11 cellular contexts compared by ENCODE assay signal in the genomic region with DNA sequence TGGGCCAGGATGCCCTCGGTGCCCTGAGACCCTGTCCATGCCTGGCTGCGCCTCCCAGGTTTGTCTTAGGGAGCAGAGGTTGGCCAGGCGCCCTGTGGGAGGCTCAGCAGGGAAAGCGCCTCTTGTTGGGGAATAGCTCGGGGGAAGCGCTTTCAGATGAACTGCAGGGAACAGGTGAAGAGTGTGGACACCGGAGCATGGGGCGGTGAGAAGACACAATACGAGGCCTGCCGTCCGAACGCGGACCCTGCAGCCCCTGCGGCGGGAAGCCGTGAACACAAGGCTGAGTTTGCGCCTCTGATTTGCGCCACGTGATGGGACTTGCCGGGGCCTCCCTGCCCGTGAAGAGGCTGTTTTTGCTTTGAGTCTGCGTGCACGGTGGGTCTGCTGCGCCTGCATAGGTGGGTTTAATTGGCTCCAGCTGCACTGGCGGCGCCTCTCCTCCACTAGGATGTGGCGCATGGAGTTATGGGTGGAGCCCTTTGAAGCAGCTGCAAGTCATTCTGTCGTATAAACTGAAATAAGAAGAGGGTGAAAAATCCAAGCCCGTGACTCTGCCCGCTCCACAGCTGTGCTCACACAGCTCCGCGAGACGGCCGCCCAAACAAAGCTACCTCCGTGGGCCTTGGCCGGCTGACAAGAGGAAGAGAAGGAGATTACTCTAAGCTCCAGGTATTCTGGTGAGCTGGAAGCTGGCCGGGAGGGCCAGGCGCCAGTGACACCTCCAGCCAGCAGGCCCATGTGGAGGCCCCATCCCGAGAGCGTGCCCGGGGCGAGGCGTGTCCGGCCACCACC.
DNase-seq lines count a peak whose midpoint lies in the region; ATAC-seq and TF ChIP-seq lines count a peak whose summit lies in the region.
"Had no signal": no experiment of that assay in that cellular context is flagged by ENCODE, and none has a peak within 500 bp of the region (broad histone marks: within the 10 kb centered on the region; RNA-seq: fewer than 3 reads in every experiment).

No MANE protein-coding gene starts in this region.

- TF ChIP-seq CTCF in psoas muscle (IDR thresholded peaks at IDR 0.05) (peak; percentile 5), nephron progenitor cell (IDR thresholded peaks at IDR 0.05) (no peak)

- H3K4me3 Mint-ChIP-seq in nephron progenitor cell: no peak overlapping the region
- H3K4me3 Mint-ChIP-seq: HFFc6 had no signal

- no peak overlapping the region for H3K27ac Mint-ChIP-seq in nephron progenitor cell
- H3K27ac Mint-ChIP-seq: HFFc6 had no signal

- peaks cover 6% of the 10 kb centered on the region for H3K36me3 Mint-ChIP-seq in nephron progenitor cell (ENCODE audit: low read depth)

- peak overlapping the region; percentile 48 for H3K27ac ChIP-seq in psoas muscle

- H3K9me3 ChIP-seq in psoas muscle: peaks cover 9% of the 10 kb centered on the region
- H3K9me3 ChIP-seq in HAP-1: 0 out of 2 replicates have a peak, but pooled peaks cover 3% of the 10 kb centered on the region

- H3K4me1 ChIP-seq in psoas muscle (peaks cover 13% of the 10 kb centered on the region), HAP-1 (no peaks in the 10 kb centered on the region)

- no peaks in the 10 kb centered on the region for H3K27me3 ChIP-seq in psoas muscle (ENCODE audit: insufficient read depth in 3 of 3, low read length in 2 of 3)
- no peaks in the 10 kb centered on the region for H3K27me3 ChIP-seq in HAP-1 (ENCODE audit: low read depth)
- H3K27me3 ChIP-seq: tibial nerve had no signal

- no peaks in the 10 kb centered on the region for H3K36me3 ChIP-seq in psoas muscle (ENCODE audit: insufficient read depth in 1 of 2, low read depth in 1 of 2)
- H3K36me3 ChIP-seq in HAP-1 (replicated peaks): no peaks in the 10 kb centered on the region
- H3K36me3 ChIP-seq: tibial nerve had no signal

- H3K4me1 Mint-ChIP-seq in nephron progenitor cell: peaks cover 31% of the 10 kb centered on the region

- ATAC-seq in psoas muscle (peak; percentile 49 to 79 (median 77)), HG03280 (IDR thresholded peaks at IDR 0.05; ENCODE audit: unreplicated experiment) (no peak)
- ATAC-seq: activated CD4-positive, CD25-positive, alpha-beta regulatory T cell treated with anti-CD3 and anti-CD28 coated beads, Interleukin-2, amount 50 U/mL, for 24 hours had no signal

- peaks cover 27% of the 10 kb centered on the region for H3K9me3 Mint-ChIP-seq in nephron progenitor cell

- whole genome bisulfite sequencing in psoas muscle, 3 donors: 28 to 32% (median 31%) methylated on average over 44 of the region's 44 CpGs

- in situ Hi-C loops in HAP-1 (cut with MboI; ENCODE audit: low sequenced_read_pairs): no loop called here

- intact Hi-C loops in psoas muscle (cut with DNase I): no loop called here

- H3K27me3 Mint-ChIP-seq in nephron progenitor cell (ENCODE audit: low read depth, poor library complexity): no peaks in the 10 kb centered on the region

- H3K4me3 ChIP-seq in psoas muscle (peak overlapping the region; percentile 19), HAP-1 (no peak overlapping the region)
- H3K4me3 ChIP-seq: tibial nerve had no signal

- peak; percentile 50 for DNase-seq in GM03348 (ENCODE audit: low spot score)
- DNase-seq in NCI-H748 (lab: John Stamatoyannopoulos, UW; ENCODE audit: unreplicated experiment): peak; percentile 82
- DNase-seq in fibroblast of the conjunctiva (ENCODE audit: low read depth): peak; percentile 37
- DNase-seq in psoas muscle: peak; percentile 35 to 68
- no peak for DNase-seq in HAP-1 (ENCODE audit: low spot score in 2 of 2)
- DNase-seq in SIG-M5 (lab: John Stamatoyannopoulos, UW): no peak
- no peak for DNase-seq in nephron progenitor cell
- DNase-seq: HFFc6 had no signal

Comparison
In these comparisons a context has a peak if more than half of its experiments do, and no peak if none do; other contexts are left out.
1. DNase-seq: peak in GM03348 (single experiment), NCI-H748 (single experiment), fibroblast of the conjunctiva (single experiment) and psoas muscle (2 of 2); none in HAP-1 (0 of 2), SIG-M5 (single experiment) and nephron progenitor cell (single experiment).